28 cellular contexts compared by ENCODE assay signal in the genomic region with DNA sequence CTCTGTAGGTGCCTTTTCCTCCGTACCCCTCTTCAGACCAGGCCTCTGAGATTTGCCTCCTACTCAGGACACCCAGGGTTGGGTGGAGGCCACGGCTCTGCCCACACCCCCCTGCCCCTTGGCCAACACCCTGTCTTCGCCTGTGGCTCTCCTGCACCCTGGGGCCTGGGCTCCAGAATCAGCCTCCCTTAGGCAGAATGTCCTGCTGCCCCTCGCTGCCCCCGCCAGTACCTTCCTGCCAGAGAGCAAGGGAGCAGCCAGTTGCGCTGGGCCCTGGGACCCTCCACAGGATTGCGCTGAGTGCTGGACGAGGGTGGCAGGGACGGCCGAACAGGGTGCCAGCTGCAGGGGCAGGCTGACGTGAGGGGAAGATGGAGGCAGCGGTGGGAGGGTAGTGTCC. TPM values are rescaled to one million over a fixed set of nuclear protein-coding genes. Genes with fewer than 3 reads are reported as not detected.
"Had no signal": no experiment of that assay in that cellular context is flagged by ENCODE, and none has a peak within 500 bp of the region (broad histone marks: within the 10 kb centered on the region; RNA-seq: fewer than 3 reads in every experiment).

No MANE protein-coding gene starts in this region.

- H2AFZ ChIP-seq: parathyroid adenoma had no signal

- ATAC-seq: activated naive CD8-positive, alpha-beta T cell treated with anti-CD3 and anti-CD28 coated beads, Interleukin-2, amount 50 U/mL, for 24 hours; activated T-cell treated with anti-CD3 and anti-CD28 coated beads, Interleukin-2, amount 50 U/mL, for 4 hours; gastroesophageal sphincter; left lobe of liver; right lobe of liver; upper lobe of right lung had no signal

- H3K4me3 ChIP-seq: colonic mucosa, dorsolateral prefrontal cortex, gastroesophageal sphincter, right lobe of liver, SK-N-MC, suprapubic skin, tibial artery, upper lobe of right lung had no signal

- H3K36me3 ChIP-seq: colonic mucosa, neutrophil, right lobe of liver, suprapubic skin, upper lobe of right lung had no signal

- H3K4me1 ChIP-seq: colonic mucosa, parathyroid adenoma, right lobe of liver, upper lobe of right lung had no signal

- H3K27me3 ChIP-seq: colonic mucosa, dorsolateral prefrontal cortex, gastroesophageal sphincter, right lobe of liver, tibial artery, upper lobe of right lung had no signal

- DNase-seq: activated CD4-positive, alpha-beta memory T cell treated with anti-CD3 and anti-CD28 coated beads, Interleukin-2, amount 10 ng/mL, durations not matched to agents 7 days and 5 days; activated CD4-positive, alpha-beta T cell treated with anti-CD3 and anti-CD28 coated beads for 1 hour; activated CD4-positive, alpha-beta T cell treated with anti-CD3 and anti-CD28 coated beads, Interleukin-2, amount 10 ng/mL, durations not matched to agents 7 days and 5 days; activated naive CD8-positive, alpha-beta T cell treated with anti-CD3 and anti-CD28 coated beads, Interleukin-2, amount 50 U/mL, for 24 hours; activated T-cell treated with anti-CD3 and anti-CD28 coated beads, Interleukin-2, amount 50 U/mL, for 4 hours; amygdala; colonic mucosa; effector memory CD4-positive, alpha-beta T cell; erythroblast; head of caudate nucleus; hypothalamus; immature natural killer cell; stimulated activated CD4-positive, alpha-beta T cell treated with anti-CD3 and anti-CD28 coated beads, Interleukin-12 subunit alpha, Interleukin-12 subunit beta, amount 100 ng/mL, for 4 hours; stimulated activated CD4-positive, alpha-beta T cell treated with anti-CD3 and anti-CD28 coated beads, Interleukin-4, amount 100 ng/mL, for 4 hours; stimulated activated CD8-positive, alpha-beta memory T cell treated with anti-CD3 and anti-CD28 coated beads, Interleukin-4, amount 100 ng/mL, for 48 hours; SW 1271; T-helper 9 cell; upper lobe of right lung had no signal

- H3K9me3 ChIP-seq: colonic mucosa, gastroesophageal sphincter, neutrophil, right lobe of liver, suprapubic skin, tibial artery, upper lobe of right lung had no signal

- H3K79me2 ChIP-seq: parathyroid adenoma had no signal

- H3K27ac ChIP-seq: colonic mucosa, dorsolateral prefrontal cortex, neutrophil, parathyroid adenoma, right lobe of liver, SK-N-MC, suprapubic skin, upper lobe of right lung had no signal

- H3K9ac ChIP-seq: parathyroid adenoma had no signal

RNA-seq across cellular contexts. Expression of a gene that starts 53.5 kb away (rescaled TPM):
- total RNA-seq: activated T-helper 2 cell treated with anti-CD3 and anti-CD28 coated beads, Interferon-gamma antibody, Interleukin-2, Interleukin-4, amounts not matched to agents 10 μg/mL and 5 μg/mL and 100 μg/mL, durations not matched to agents 14 hours and 24 hours and 36 hours had no signal
- polyA plus RNA-seq: immature natural killer cell had no signal
